In genomic region chr7:16982640-16983103, GRCh38 we compare ENCODE assay signal across 8 cellular contexts.
DNase-seq lines count a peak whose midpoint lies in the region; ATAC-seq, FAIRE-seq and TF ChIP-seq lines count a peak whose summit lies in the region.

No MANE protein-coding gene starts in this region.

- H3K27me3 Mint-ChIP-seq in CD4-positive, CD25-positive, alpha-beta regulatory T cell, result peaks cover 41% of the 10 kb centered on the region
- peaks cover 13% of the 10 kb centered on the region for H3K27me3 Mint-ChIP-seq in progenitor cell of endocrine pancreas

- TF ChIP-seq CTCF in foreskin keratinocyte (conservative IDR thresholded peaks at IDR 0.05) (peak; percentile 89), progenitor cell of endocrine pancreas (IDR thresholded peaks at IDR 0.05; ENCODE audit: unreplicated experiment) (peak; percentile 89)

- no peaks in the 10 kb centered on the region for H3K9me3 ChIP-seq in CD4-positive, CD25-positive, alpha-beta regulatory T cell (ENCODE audit: control insufficient read depth in 2 of 2, low read length in 2 of 2)

- no peak overlapping the region for H3K27ac Mint-ChIP-seq in CD4-positive, CD25-positive, alpha-beta regulatory T cell
- H3K27ac Mint-ChIP-seq in progenitor cell of endocrine pancreas, result no peak overlapping the region

- ATAC-seq in CD4-positive, CD25-positive, alpha-beta regulatory T cell (ENCODE audit: low read depth in 2 of 2), result peak; percentile 66 to 72
- ATAC-seq in GM19035 (IDR thresholded peaks at IDR 0.05; ENCODE audit: unreplicated experiment) (peak; percentile 59), foreskin keratinocyte (no peak)

- H3K4me1 Mint-ChIP-seq in CD4-positive, CD25-positive, alpha-beta regulatory T cell, result peaks cover 4 to 7% (median 4%) of the 10 kb centered on the region in 4 donors
- peaks cover 13% of the 10 kb centered on the region for H3K4me1 Mint-ChIP-seq in progenitor cell of endocrine pancreas (ENCODE audit: low read depth)

- DNase-seq in CD4-positive, CD25-positive, alpha-beta regulatory T cell, result peak in 2 of 3 donors; percentile 42 to 61
- DNase-seq in NCI-H2171 (lab: John Stamatoyannopoulos, UW), result peak; percentile 19
- DNase-seq in activated T-cell treated with anti-CD3 and anti-CD28 coated beads for 24 hours (ENCODE audit: low read depth), result peak; percentile 18
- DNase-seq in foreskin keratinocyte, result peak in 1 of 2 donors; percentile 26
- DNase-seq in progenitor cell of endocrine pancreas (ENCODE audit: low spot score, unreplicated experiment), result no peak
- DNase-seq in 8988T, result no peak
- no peak for DNase-seq in HTR-8/SVneo (ENCODE audit: insufficient read length, low spot score)

- H3K4me1 ChIP-seq in CD4-positive, CD25-positive, alpha-beta regulatory T cell (ENCODE audit: control insufficient read depth, insufficient read depth, low read length, poor library complexity, severe bottlenecking), result no peaks in the 10 kb centered on the region
- H3K4me1 ChIP-seq in foreskin keratinocyte, result peaks cover 12% of the 10 kb centered on the region

- H3K4me3 Mint-ChIP-seq in CD4-positive, CD25-positive, alpha-beta regulatory T cell, result no peak overlapping the region
- H3K4me3 Mint-ChIP-seq in progenitor cell of endocrine pancreas (ENCODE audit: low read depth), result no peak overlapping the region

- peaks cover 6% of the 10 kb centered on the region for H3K27me3 ChIP-seq in CD4-positive, CD25-positive, alpha-beta regulatory T cell (ENCODE audit: control insufficient read depth, insufficient read depth, low read length)
- H3K27me3 ChIP-seq in foreskin keratinocyte, result no peaks in the 10 kb centered on the region

- no peak for FAIRE-seq in HTR-8/SVneo (lab: Jason Lieb, UNC)

- H3K36me3 ChIP-seq in CD4-positive, CD25-positive, alpha-beta regulatory T cell (ENCODE audit: control insufficient read depth, insufficient read depth, low read length), result no peaks in the 10 kb centered on the region

- no peaks in the 10 kb centered on the region for H3K36me3 Mint-ChIP-seq in CD4-positive, CD25-positive, alpha-beta regulatory T cell
- no peaks in the 10 kb centered on the region for H3K36me3 Mint-ChIP-seq in progenitor cell of endocrine pancreas (ENCODE audit: insufficient read depth)

- H3K4me3 ChIP-seq in CD4-positive, CD25-positive, alpha-beta regulatory T cell (ENCODE audit: low read depth, low read length), result peak overlapping the region; percentile 22

- H3K9me3 Mint-ChIP-seq in CD4-positive, CD25-positive, alpha-beta regulatory T cell, result no peaks in the 10 kb centered on the region
- H3K9me3 Mint-ChIP-seq in progenitor cell of endocrine pancreas (ENCODE audit: low read depth), result no peaks in the 10 kb centered on the region

- no peak overlapping the region for H3K27ac ChIP-seq in CD4-positive, CD25-positive, alpha-beta regulatory T cell (ENCODE audit: insufficient read depth, low read length, poor library complexity, severe bottlenecking)
- no peak overlapping the region for H3K27ac ChIP-seq in foreskin keratinocyte

Comparison
In these comparisons a context has a peak if more than half of its experiments do, and no peak if none do; other contexts are left out.
1. DNase-seq: peak in CD4-positive, CD25-positive, alpha-beta regulatory T cell (2 of 3), NCI-H2171 (single experiment) and activated T-cell treated with anti-CD3 and anti-CD28 coated beads for 24 hours (single experiment); none in progenitor cell of endocrine pancreas (single experiment), 8988T (single experiment) and HTR-8/SVneo (single experiment).